29 cellular contexts compared by ENCODE assay signal in the genomic region with DNA sequence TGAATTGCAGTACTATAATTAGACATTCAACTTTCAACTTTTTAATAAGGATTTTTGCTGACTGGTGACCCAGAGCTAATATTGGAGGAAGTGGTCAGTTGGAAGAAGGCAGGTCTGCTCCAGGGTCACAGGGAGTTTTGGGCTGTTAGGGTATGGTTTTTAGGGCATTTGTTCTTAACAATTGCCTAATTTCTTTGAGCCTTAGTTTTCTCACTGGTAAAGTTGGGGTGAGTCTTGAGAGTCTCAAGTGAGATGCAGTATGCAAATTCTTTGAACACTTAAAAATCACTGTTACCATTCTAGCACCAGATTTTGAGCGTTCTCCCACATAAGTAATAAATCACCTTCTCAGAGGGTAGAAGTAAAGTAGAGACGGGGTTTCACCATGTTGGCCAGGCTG.
"Had no signal": no experiment of that assay in that cellular context is flagged by ENCODE, and none has a peak within 500 bp of the region (broad histone marks: within the 10 kb centered on the region; RNA-seq: fewer than 3 reads in every experiment).

No MANE protein-coding gene starts in this region.

- H3K27ac Mint-ChIP-seq: stimulated activated effector memory CD8-positive, alpha-beta T cell treated with anti-CD3 and anti-CD28 coated beads, Interleukin-12 subunit alpha, Interleukin-12 subunit beta, amount 100 ng/mL, for 72 hours; stimulated activated memory B cell treated with anti-CD40 and anti-IgM and Interleukin-4, amounts not matched to agents 10 μg/mL and 1 μg/mL and 100 μg/mL, for 72 hours; stimulated activated naive B cell treated with anti-CD40 and anti-IgM and Interleukin-4, amounts not matched to agents 10 μg/mL and 1 μg/mL and 100 μg/mL, for 72 hours; stimulated activated naive CD8-positive, alpha-beta T cell treated with anti-CD3 and anti-CD28 coated beads, Interleukin-15, amount 100 ng/mL, for 72 hours; stimulated activated naive CD8-positive, alpha-beta T cell treated with anti-CD3 and anti-CD28 coated beads, Interleukin-15, Interleukin-2, amounts not matched to agents 100 ng/mL and 50 ng/mL, for 24 hours; type B pancreatic cell had no signal

- H3K4me1 Mint-ChIP-seq: stimulated activated effector memory CD8-positive, alpha-beta T cell treated with anti-CD3 and anti-CD28 coated beads, Interleukin-12 subunit alpha, Interleukin-12 subunit beta, amount 100 ng/mL, for 72 hours; stimulated activated memory B cell treated with anti-CD40 and anti-IgM and Interleukin-4, amounts not matched to agents 10 μg/mL and 1 μg/mL and 100 μg/mL, for 72 hours; stimulated activated naive B cell treated with anti-CD40 and anti-IgM and Interleukin-4, amounts not matched to agents 10 μg/mL and 1 μg/mL and 100 μg/mL, for 72 hours; stimulated activated naive CD8-positive, alpha-beta T cell treated with anti-CD3 and anti-CD28 coated beads, Interleukin-15, amount 100 ng/mL, for 72 hours had no signal

- H3K27me3 Mint-ChIP-seq: stimulated activated memory B cell treated with anti-CD40 and anti-IgM and Interleukin-4, amounts not matched to agents 10 μg/mL and 1 μg/mL and 100 μg/mL, for 72 hours; type B pancreatic cell had no signal

- H3K9me3 Mint-ChIP-seq: stimulated activated effector memory CD8-positive, alpha-beta T cell treated with anti-CD3 and anti-CD28 coated beads, Interleukin-12 subunit alpha, Interleukin-12 subunit beta, amount 100 ng/mL, for 72 hours; stimulated activated memory B cell treated with anti-CD40 and anti-IgM and Interleukin-4, amounts not matched to agents 10 μg/mL and 1 μg/mL and 100 μg/mL, for 72 hours; stimulated activated naive B cell treated with anti-CD40 and anti-IgM and Interleukin-4, amounts not matched to agents 10 μg/mL and 1 μg/mL and 100 μg/mL, for 72 hours; stimulated activated naive CD8-positive, alpha-beta T cell treated with anti-CD3 and anti-CD28 coated beads, Interleukin-15, amount 100 ng/mL, for 72 hours; stimulated activated naive CD8-positive, alpha-beta T cell treated with anti-CD3 and anti-CD28 coated beads, Interleukin-15, Interleukin-2, amounts not matched to agents 100 ng/mL and 50 ng/mL, for 24 hours; type B pancreatic cell had no signal

- H3K36me3 ChIP-seq: stomach, suprapubic skin, thoracic aorta, thyroid gland, tibial artery, tibial nerve, transverse colon, upper lobe of left lung, upper lobe of right lung, uterus, vagina had no signal

- H3K4me3 Mint-ChIP-seq: stimulated activated effector memory CD8-positive, alpha-beta T cell treated with anti-CD3 and anti-CD28 coated beads, Interleukin-12 subunit alpha, Interleukin-12 subunit beta, amount 100 ng/mL, for 72 hours; stimulated activated memory B cell treated with anti-CD40 and anti-IgM and Interleukin-4, amounts not matched to agents 10 μg/mL and 1 μg/mL and 100 μg/mL, for 72 hours; stimulated activated naive B cell treated with anti-CD40 and anti-IgM and Interleukin-4, amounts not matched to agents 10 μg/mL and 1 μg/mL and 100 μg/mL, for 72 hours; stimulated activated naive CD8-positive, alpha-beta T cell treated with anti-CD3 and anti-CD28 coated beads, Interleukin-15, amount 100 ng/mL, for 72 hours; stimulated activated naive CD8-positive, alpha-beta T cell treated with anti-CD3 and anti-CD28 coated beads, Interleukin-15, Interleukin-2, amounts not matched to agents 100 ng/mL and 50 ng/mL, for 24 hours; type B pancreatic cell had no signal

- H3K36me3 Mint-ChIP-seq: stimulated activated effector memory CD8-positive, alpha-beta T cell treated with anti-CD3 and anti-CD28 coated beads, Interleukin-12 subunit alpha, Interleukin-12 subunit beta, amount 100 ng/mL, for 72 hours; stimulated activated memory B cell treated with anti-CD40 and anti-IgM and Interleukin-4, amounts not matched to agents 10 μg/mL and 1 μg/mL and 100 μg/mL, for 72 hours; stimulated activated naive B cell treated with anti-CD40 and anti-IgM and Interleukin-4, amounts not matched to agents 10 μg/mL and 1 μg/mL and 100 μg/mL, for 72 hours; type B pancreatic cell had no signal

- DNase-seq: stimulated activated CD4-positive, alpha-beta T cell treated with anti-CD3 and anti-CD28 coated beads, Interleukin-2, amount 100 ng/mL, for 48 hours; stimulated activated CD4-positive, alpha-beta T cell treated with anti-CD3 and anti-CD28 coated beads, Interleukin-4, amount 100 ng/mL, for 1 hour; stimulated activated CD4-positive, alpha-beta T cell treated with anti-CD3 and anti-CD28 coated beads, Interleukin-4, amount 100 ng/mL, for 24 hours; stimulated activated CD4-positive, alpha-beta T cell treated with anti-CD3 and anti-CD28 coated beads, Interleukin-4, amount 100 ng/mL, for 4 hours; stimulated activated CD8-positive, alpha-beta memory T cell treated with anti-CD3 and anti-CD28 coated beads, Interleukin-4, amount 100 ng/mL, for 48 hours; stimulated activated naive B cell treated with anti-CD40 and anti-IgM and Interleukin-4, amounts not matched to agents 10 μg/mL and 1 μg/mL and 100 μg/mL, for 72 hours; stimulated activated naive CD4-positive, alpha-beta T cell; stimulated activated naive CD4-positive, alpha-beta T cell treated with Interleukin-2 at 50 U/mL for 16 hours; stimulated activated naive CD8-positive, alpha-beta T cell treated with anti-CD3 and anti-CD28 coated beads, Interleukin-15, amount 100 ng/mL, for 72 hours; stimulated activated naive CD8-positive, alpha-beta T cell treated with anti-CD3 and anti-CD28 coated beads, Interleukin-15, Interleukin-2, amounts not matched to agents 100 U/mL and 50 U/mL, for 24 hours; stomach; substantia nigra; testis; tibial artery; transverse colon; trophoblast cell; upper lobe of left lung; upper lobe of right lung; uterus had no signal

- H3K27me3 ChIP-seq: stomach, suprapubic skin, testis, thyroid gland, tibial artery, tibial nerve, transverse colon, upper lobe of left lung, upper lobe of right lung, uterus, vagina had no signal

- H3K27ac ChIP-seq: stomach, suprapubic skin, testis, thoracic aorta, thyroid gland, tibial artery, tibial nerve, transverse colon, upper lobe of left lung, upper lobe of right lung, uterus, vagina had no signal

- H3K4me1 ChIP-seq: stomach, suprapubic skin, testis, thyroid gland, tibial artery, tibial nerve, transverse colon, upper lobe of left lung, upper lobe of right lung, uterus, vagina had no signal

- FAIRE-seq: urothelium cell line had no signal

- H3K4me3 ChIP-seq: stomach, suprapubic skin, testis, thoracic aorta, thyroid gland, tibial artery, tibial nerve, transverse colon, upper lobe of left lung, upper lobe of right lung, uterus, vagina had no signal

- ATAC-seq: stimulated activated effector memory CD8-positive, alpha-beta T cell treated with anti-CD3 and anti-CD28 coated beads, Interleukin-12 subunit alpha, Interleukin-12 subunit beta, amount 100 ng/mL, for 72 hours; stimulated activated memory B cell treated with anti-CD40 and anti-IgM and Interleukin-4, amounts not matched to agents 10 μg/mL and 1 μg/mL and 100 μg/mL, for 72 hours; stimulated activated naive B cell treated with anti-CD40 and anti-IgM and Interleukin-4, amounts not matched to agents 10 μg/mL and 1 μg/mL and 100 μg/mL, for 72 hours; stimulated activated naive CD8-positive, alpha-beta T cell treated with anti-CD3 and anti-CD28 coated beads, Interleukin-15, amount 100 ng/mL, for 72 hours; stimulated activated naive CD8-positive, alpha-beta T cell treated with anti-CD3 and anti-CD28 coated beads, Interleukin-15, Interleukin-2, amounts not matched to agents 100 U/mL and 50 U/mL, for 24 hours; upper lobe of right lung had no signal

- H3K9me3 ChIP-seq: suprapubic skin, testis, thoracic aorta, thyroid gland, tibial artery, transverse colon, upper lobe of left lung, upper lobe of right lung, uterus, vagina had no signal
